In genomic region chr19:10877608-10878007, GRCh38 we compare ENCODE assay signal across 8 cellular contexts. TPM values are rescaled to one million over a fixed set of nuclear protein-coding genes. Genes with fewer than 3 reads are reported as not detected.
DNase-seq lines count a peak whose midpoint lies in the region; ATAC-seq, FAIRE-seq and TF ChIP-seq lines count a peak whose summit lies in the region.
"Not testable (repeated sequence)": the region's sequence is repeated elsewhere in the genome, so short reads cannot be mapped to it uniquely, and the experiment has no call there.

No MANE protein-coding gene starts in this region.

- not testable (repeated sequence) for TF ChIP-seq POLR2A in A549 (IDR thresholded peaks at IDR 0.05; ENCODE audit: low read length)

- not testable (repeated sequence) for H3K4me3 ChIP-seq in A549; RWPE2 (ENCODE audit: severe bottlenecking); astrocyte (ENCODE audit: insufficient read depth, low read depth, low read length); osteoblast (ENCODE audit: insufficient read depth, low read length)

- H3K4me1 ChIP-seq in A549 = peaks cover 21% of the 10 kb centered on the region; the same call in 2 of the 3 replicates
- H3K4me1 ChIP-seq in RWPE2 (ENCODE audit: insufficient read depth, poor library complexity, severe bottlenecking); astrocyte (ENCODE audit: insufficient read depth, low read length); osteoblast (ENCODE audit: insufficient read depth, low read length): not testable (repeated sequence)

- not testable (repeated sequence) for TF ChIP-seq CTCF in A549 (IDR thresholded peaks at IDR 0.05); HFFc6 (IDR thresholded peaks at IDR 0.05); RWPE2 (IDR thresholded peaks at IDR 0.05; ENCODE audit: poor library complexity, severe bottlenecking); astrocyte (IDR thresholded peaks at IDR 0.05; ENCODE audit: insufficient read depth, low read depth, low read length); glutamatergic neuron (IDR thresholded peaks at IDR 0.05; ENCODE audit: partially characterized antibody, unreplicated experiment); osteoblast (IDR thresholded peaks at IDR 0.05; ENCODE audit: extremely low read depth, low read depth, low read length)

- not testable (repeated sequence) for H3K4me3 Mint-ChIP-seq in HFFc6; activated CD8-positive, alpha-beta T cell treated with anti-CD3 and anti-CD28 coated beads, Interleukin-2, amount 10 ng/mL, durations not matched to agents 7 days and 5 days; astrocyte (ENCODE audit: unreplicated experiment); glutamatergic neuron (ENCODE audit: unreplicated experiment)
- peak overlapping the region; percentile 6 for H3K4me3 Mint-ChIP-seq in stimulated activated naive CD8-positive, alpha-beta T cell treated with anti-CD3 and anti-CD28 coated beads, Interleukin-15, Interleukin-2, amounts not matched to agents 100 ng/mL and 50 ng/mL, for 24 hours

- not testable (repeated sequence) for H3K36me3 ChIP-seq in RWPE2 (ENCODE audit: low read depth); astrocyte (ENCODE audit: insufficient read depth, low read length); osteoblast (ENCODE audit: insufficient read depth, low read length)

- not testable (repeated sequence) for DNase-seq in A549 (ENCODE audit: low read depth in 1 of 2, low spot score in 1 of 2); HFFc6; RWPE2 (ENCODE audit: low spot score); activated CD8-positive, alpha-beta T cell treated with anti-CD3 and anti-CD28 coated beads, Interleukin-2, amount 10 ng/mL, durations not matched to agents 7 days and 5 days; astrocyte (ENCODE audit: low read depth); glutamatergic neuron; osteoblast (ENCODE audit: insufficient read length, low spot score, missing footprints)

- 91% methylated on average over 9 of the region's 9 CpGs for WGBS in A549 (ENCODE audit: missing lambda C conversion rate)

- H3K4me1 Mint-ChIP-seq in HFFc6 (ENCODE audit: low read depth) (peaks cover 33% of the 10 kb centered on the region), astrocyte (ENCODE audit: low read depth, unreplicated experiment) (peaks cover 35% of the 10 kb centered on the region), glutamatergic neuron (ENCODE audit: low read depth, unreplicated experiment) (peaks cover 45% of the 10 kb centered on the region)
- H3K4me1 Mint-ChIP-seq in activated CD8-positive, alpha-beta T cell treated with anti-CD3 and anti-CD28 coated beads, Interleukin-2, amount 10 ng/mL, durations not matched to agents 7 days and 5 days (ENCODE audit: low read depth) = peaks cover 41% of the 10 kb centered on the region
- H3K4me1 Mint-ChIP-seq in stimulated activated naive CD8-positive, alpha-beta T cell treated with anti-CD3 and anti-CD28 coated beads, Interleukin-15, Interleukin-2, amounts not matched to agents 100 ng/mL and 50 ng/mL, for 24 hours (ENCODE audit: low read depth) = peaks cover 51% of the 10 kb centered on the region

- not testable (repeated sequence) for TF ChIP-seq EP300 in A549 (IDR thresholded peaks at IDR 0.05)

- H3K79me2 ChIP-seq in astrocyte (ENCODE audit: insufficient read depth, low read length) (peaks cover 92% of the 10 kb centered on the region), osteoblast (ENCODE audit: insufficient read depth, low read length) (peaks cover 97% of the 10 kb centered on the region)

- not testable (repeated sequence) for H3K27me3 Mint-ChIP-seq in HFFc6 (ENCODE audit: insufficient read depth); activated CD8-positive, alpha-beta T cell treated with anti-CD3 and anti-CD28 coated beads, Interleukin-2, amount 10 ng/mL, durations not matched to agents 7 days and 5 days (ENCODE audit: low read depth); astrocyte (ENCODE audit: low read depth, unreplicated experiment); glutamatergic neuron (ENCODE audit: unreplicated experiment); stimulated activated naive CD8-positive, alpha-beta T cell treated with anti-CD3 and anti-CD28 coated beads, Interleukin-15, Interleukin-2, amounts not matched to agents 100 ng/mL and 50 ng/mL, for 24 hours

- H3K9ac ChIP-seq in astrocyte (ENCODE audit: low read length) = not testable (repeated sequence)

- not testable (repeated sequence) for H3K27me3 ChIP-seq in RWPE2 (ENCODE audit: insufficient read depth, poor library complexity, severe bottlenecking); astrocyte (ENCODE audit: insufficient read depth, low read length); osteoblast (ENCODE audit: insufficient read depth, low read length)

- H3K27ac Mint-ChIP-seq in HFFc6 (peak overlapping the region; percentile 52), astrocyte (ENCODE audit: unreplicated experiment) (peak overlapping the region; percentile 20), glutamatergic neuron (ENCODE audit: unreplicated experiment) (peak overlapping the region; percentile 76)
- H3K27ac Mint-ChIP-seq in activated CD8-positive, alpha-beta T cell treated with anti-CD3 and anti-CD28 coated beads, Interleukin-2, amount 10 ng/mL, durations not matched to agents 7 days and 5 days = peak overlapping the region; percentile 92
- not testable (repeated sequence) for H3K27ac Mint-ChIP-seq in stimulated activated naive CD8-positive, alpha-beta T cell treated with anti-CD3 and anti-CD28 coated beads, Interleukin-15, Interleukin-2, amounts not matched to agents 100 ng/mL and 50 ng/mL, for 24 hours

- POLR2A ChIA-PET in A549 (lab: Yijun Ruan, JAX); activated CD8-positive, alpha-beta T cell treated with anti-CD3 and anti-CD28 coated beads, Interleukin-2, amount 10 ng/mL, durations not matched to agents 7 days and 5 days (lab: Charles Lee): not testable (repeated sequence)

- not testable (repeated sequence) for H3K4me2 ChIP-seq in A549; astrocyte (ENCODE audit: low read length)
- H3K4me2 ChIP-seq in osteoblast (ENCODE audit: insufficient read depth, low read length) = peak overlapping the region; percentile 70

- TF ChIP-seq RAD21 in A549 (conservative IDR thresholded peaks at IDR 0.05 in 1 of 2, IDR thresholded peaks at IDR 0.05 in 1 of 2) = not testable (repeated sequence)

- H4K20me1 ChIP-seq in astrocyte (ENCODE audit: insufficient read depth, low read length) (peaks cover 77% of the 10 kb centered on the region), osteoblast (ENCODE audit: insufficient read depth, low read length) (peaks cover 44% of the 10 kb centered on the region)

- H3K36me3 Mint-ChIP-seq in HFFc6 (ENCODE audit: low read depth); astrocyte (ENCODE audit: low read depth, unreplicated experiment); glutamatergic neuron (ENCODE audit: unreplicated experiment); stimulated activated naive CD8-positive, alpha-beta T cell treated with anti-CD3 and anti-CD28 coated beads, Interleukin-15, Interleukin-2, amounts not matched to agents 100 ng/mL and 50 ng/mL, for 24 hours (ENCODE audit: low read depth): not testable (repeated sequence)
- peaks cover 11% of the 10 kb centered on the region for H3K36me3 Mint-ChIP-seq in activated CD8-positive, alpha-beta T cell treated with anti-CD3 and anti-CD28 coated beads, Interleukin-2, amount 10 ng/mL, durations not matched to agents 7 days and 5 days (ENCODE audit: low read depth)

- not testable (repeated sequence) for ATAC-seq in A549; RWPE2 (ENCODE audit: low read depth); activated CD8-positive, alpha-beta T cell treated with anti-CD3 and anti-CD28 coated beads, Interleukin-2, amount 10 ng/mL, durations not matched to agents 7 days and 5 days

- CTCF ChIA-PET in A549 (lab: Yijun Ruan, JAX) = interaction anchor here (0.9 to 3.3 kb wide), 3 partner anchors 11 to 13 kb away, joined by 3 to 9 read pairs (median 3); no protein-coding TSS in a partner anchor
- CTCF ChIA-PET in activated CD8-positive, alpha-beta T cell treated with anti-CD3 and anti-CD28 coated beads, Interleukin-2, amount 10 ng/mL, durations not matched to agents 7 days and 5 days (lab: Charles Lee) = interaction anchor here (1.0 to 1.5 kb wide), 3 partner anchors 11 to 160 kb away, joined by 3 to 5 read pairs (median 5); partner anchors contain the start of genes DNM2 and TMED1

- not testable (repeated sequence) for H3K9me3 ChIP-seq in A549; RWPE2 (ENCODE audit: severe bottlenecking); astrocyte (ENCODE audit: insufficient read depth, low read depth, low read length); osteoblast (ENCODE audit: low read depth, low read length)

- FAIRE-seq in A549 (lab: Jason Lieb, UNC); astrocyte (lab: Jason Lieb, UNC): not testable (repeated sequence)

- H2AFZ ChIP-seq in astrocyte (ENCODE audit: low read depth, low read length); osteoblast (ENCODE audit: low read length): not testable (repeated sequence)

- H3K27ac ChIP-seq in A549 (peak overlapping the region; percentile 72 to 92; a peak in 3 of 6 replicates), RWPE2 (ENCODE audit: poor library complexity, severe bottlenecking) (peak overlapping the region; percentile 0), osteoblast (ENCODE audit: low read depth, low read length) (peak overlapping the region; percentile 62)
- H3K27ac ChIP-seq in astrocyte (ENCODE audit: low read depth, low read length) = not testable (repeated sequence)

- H3K9me3 Mint-ChIP-seq in HFFc6; activated CD8-positive, alpha-beta T cell treated with anti-CD3 and anti-CD28 coated beads, Interleukin-2, amount 10 ng/mL, durations not matched to agents 7 days and 5 days (ENCODE audit: insufficient read depth); astrocyte (ENCODE audit: unreplicated experiment); stimulated activated naive CD8-positive, alpha-beta T cell treated with anti-CD3 and anti-CD28 coated beads, Interleukin-15, Interleukin-2, amounts not matched to agents 100 ng/mL and 50 ng/mL, for 24 hours: not testable (repeated sequence)
- H3K9me3 Mint-ChIP-seq in glutamatergic neuron (ENCODE audit: unreplicated experiment) = peaks cover 18% of the 10 kb centered on the region

RNA-seq across cellular contexts. Expression of gene CARM1, which starts 6.3 kb away (rescaled TPM):
- polyA plus RNA-seq in A549 (2011; rRNA removed) (14.3 and 15.2 TPM in 2 replicates), A549 (2017; fragmentation: RNase III; extraction: RNeasy Plus Mini Kit Qiagen cat#74134 plus additional on column Dnase treatment) (31.4 to 32.2 TPM (median 31.8 TPM) in 3 replicates)
- 55.5 and 75.2 TPM in 2 replicates for polyA plus RNA-seq in A549 (2012; cell fraction: cytosol; rRNA removed)
- 59.7 and 93.6 TPM in 2 replicates for polyA plus RNA-seq in A549 (2012; cell fraction: nucleus; rRNA removed)
- 22.0 and 30.3 TPM in 2 replicates for polyA minus RNA-seq in A549 (2011; rRNA and poly(A)+ RNA removed)
- total RNA-seq in HFFc6 (2021; fragmentation: NEBNext Ultra II Directional; extraction: Animal tissue kit (Norgen Biotek cat#: 25700)) = 10 to 100 TPM; 67.2 to 82.1 (median 76.8) TPM
- 10 to 100 TPM; 33.2 to 33.4 TPM for total RNA-seq in activated CD8-positive, alpha-beta T cell treated with anti-CD3 and anti-CD28 coated beads, Interleukin-2, amount 10 ng/mL, durations not matched to agents 7 days and 5 days
- total RNA-seq in astrocyte (62.6 and 62.7 TPM in 2 replicates), glutamatergic neuron (ENCODE audit: unreplicated experiment) (133 TPM), osteoblast (33.7 and 41.0 TPM in 2 replicates)

RNA-seq across cellular contexts. Expression of gene C19orf38, which starts 29.4 kb away (rescaled TPM):
- polyA plus RNA-seq in A549 (2011; rRNA removed) (0.13 and 0.40 TPM in 2 replicates), A549 (2017; fragmentation: RNase III; extraction: RNeasy Plus Mini Kit Qiagen cat#74134 plus additional on column Dnase treatment) (0.09 to 0.12 TPM (median 0.10 TPM) in 3 replicates)
- polyA plus RNA-seq in A549 (2012; cell fraction: cytosol; rRNA removed) = 0.08 and 0.09 TPM in 2 replicates
- polyA plus RNA-seq in A549 (2012; cell fraction: nucleus; rRNA removed) = 0.10 and 0.56 TPM in 2 replicates
- polyA minus RNA-seq in A549 (2011; rRNA and poly(A)+ RNA removed) = 0.68 TPM in 1 of 2 replicates, not detected in the other
- total RNA-seq in HFFc6 (2021; fragmentation: NEBNext Ultra II Directional; extraction: Animal tissue kit (Norgen Biotek cat#: 25700)) = under 1 TPM in 2 of 6 experiments, not detected in 4; 0.40 to 0.71 TPM
- total RNA-seq in activated CD8-positive, alpha-beta T cell treated with anti-CD3 and anti-CD28 coated beads, Interleukin-2, amount 10 ng/mL, durations not matched to agents 7 days and 5 days = 1 to 10 TPM; 1.1 to 2.2 TPM
- total RNA-seq in astrocyte (0.23 and 0.58 TPM in 2 replicates), glutamatergic neuron (ENCODE audit: unreplicated experiment) (0.44 TPM), osteoblast (under 0.01 and 0.29 TPM in 2 replicates)

RNA-seq across cellular contexts. Expression of gene TMED1, which starts 41.6 kb away (rescaled TPM):
- 29.3 and 29.9 TPM in 2 replicates for polyA plus RNA-seq in A549 (2011; rRNA removed)
- polyA plus RNA-seq in A549 (2012; cell fraction: cytosol; rRNA removed) = 49.9 and 54.2 TPM in 2 replicates
- 33.5 and 43.0 TPM in 2 replicates for polyA plus RNA-seq in A549 (2012; cell fraction: nucleus; rRNA removed)
- polyA plus RNA-seq in A549 (2017; fragmentation: RNase III; extraction: RNeasy Plus Mini Kit Qiagen cat#74134 plus additional on column Dnase treatment) = 36.2 to 37.4 TPM (median 37.0 TPM) in 3 replicates
- 9.7 and 10.7 TPM in 2 replicates for polyA minus RNA-seq in A549 (2011; rRNA and poly(A)+ RNA removed)
- 10 to 100 TPM; 42.8 to 65.0 (median 48.1) TPM for total RNA-seq in HFFc6 (2021; fragmentation: NEBNext Ultra II Directional; extraction: Animal tissue kit (Norgen Biotek cat#: 25700))
- total RNA-seq in activated CD8-positive, alpha-beta T cell treated with anti-CD3 and anti-CD28 coated beads, Interleukin-2, amount 10 ng/mL, durations not matched to agents 7 days and 5 days = 10 to 100 TPM in 1 of 2 experiments, 1 to 10 TPM in 1; 9.3 to 11.2 TPM
- total RNA-seq in astrocyte = 27.0 and 29.7 TPM in 2 replicates
- 10.4 TPM for total RNA-seq in glutamatergic neuron (ENCODE audit: unreplicated experiment)
- 39.2 and 43.1 TPM in 2 replicates for total RNA-seq in osteoblast

RNA-seq across cellular contexts. Expression of gene YIPF2, which starts 50.8 kb away (rescaled TPM):
- 13.1 and 15.6 TPM in 2 replicates for polyA plus RNA-seq in A549 (2011; rRNA removed)
- 22.3 and 31.1 TPM in 2 replicates for polyA plus RNA-seq in A549 (2012; cell fraction: cytosol; rRNA removed)
- polyA plus RNA-seq in A549 (2012; cell fraction: nucleus; rRNA removed) = 47.6 and 54.7 TPM in 2 replicates
- 14.5 to 18.2 TPM (median 17.5 TPM) in 3 replicates for polyA plus RNA-seq in A549 (2017; fragmentation: RNase III; extraction: RNeasy Plus Mini Kit Qiagen cat#74134 plus additional on column Dnase treatment)
- polyA minus RNA-seq in A549 (2011; rRNA and poly(A)+ RNA removed) = 12.0 and 13.9 TPM in 2 replicates
- total RNA-seq in HFFc6 (2021; fragmentation: NEBNext Ultra II Directional; extraction: Animal tissue kit (Norgen Biotek cat#: 25700)) = 100 to 1,000 TPM in 1 of 6 experiments, 10 to 100 TPM in 5; 78.7 to 105 (median 83.3) TPM
- 10 to 100 TPM; 20.4 to 20.5 TPM for total RNA-seq in activated CD8-positive, alpha-beta T cell treated with anti-CD3 and anti-CD28 coated beads, Interleukin-2, amount 10 ng/mL, durations not matched to agents 7 days and 5 days
- 69.5 and 76.7 TPM in 2 replicates for total RNA-seq in astrocyte
- total RNA-seq in glutamatergic neuron (ENCODE audit: unreplicated experiment) = 47.2 TPM
- 114 and 126 TPM in 2 replicates for total RNA-seq in osteoblast

RNA-seq across cellular contexts. Expression of gene TIMM29, which starts 51.0 kb away (rescaled TPM):
- 7.8 and 9.1 TPM in 2 replicates for polyA plus RNA-seq in A549 (2011; rRNA removed)
- polyA plus RNA-seq in A549 (2012; cell fraction: cytosol; rRNA removed) = 11.5 and 16.0 TPM in 2 replicates
- polyA plus RNA-seq in A549 (2012; cell fraction: nucleus; rRNA removed) = 10.6 and 14.3 TPM in 2 replicates
- 17.1 to 20.5 TPM (median 19.7 TPM) in 3 replicates for polyA plus RNA-seq in A549 (2017; fragmentation: RNase III; extraction: RNeasy Plus Mini Kit Qiagen cat#74134 plus additional on column Dnase treatment)
- polyA minus RNA-seq in A549 (2011; rRNA and poly(A)+ RNA removed) = 3.7 and 4.8 TPM in 2 replicates
- total RNA-seq in HFFc6 (2021; fragmentation: NEBNext Ultra II Directional; extraction: Animal tissue kit (Norgen Biotek cat#: 25700)) = 10 to 100 TPM; 18.0 to 25.0 (median 20.6) TPM
- 10 to 100 TPM; 20.2 to 23.0 TPM for total RNA-seq in activated CD8-positive, alpha-beta T cell treated with anti-CD3 and anti-CD28 coated beads, Interleukin-2, amount 10 ng/mL, durations not matched to agents 7 days and 5 days
- total RNA-seq in astrocyte = 28.9 and 31.7 TPM in 2 replicates
- total RNA-seq in glutamatergic neuron (ENCODE audit: unreplicated experiment) = 31.8 TPM
- total RNA-seq in osteoblast = 31.8 and 34.8 TPM in 2 replicates
